In the genomic region with DNA sequence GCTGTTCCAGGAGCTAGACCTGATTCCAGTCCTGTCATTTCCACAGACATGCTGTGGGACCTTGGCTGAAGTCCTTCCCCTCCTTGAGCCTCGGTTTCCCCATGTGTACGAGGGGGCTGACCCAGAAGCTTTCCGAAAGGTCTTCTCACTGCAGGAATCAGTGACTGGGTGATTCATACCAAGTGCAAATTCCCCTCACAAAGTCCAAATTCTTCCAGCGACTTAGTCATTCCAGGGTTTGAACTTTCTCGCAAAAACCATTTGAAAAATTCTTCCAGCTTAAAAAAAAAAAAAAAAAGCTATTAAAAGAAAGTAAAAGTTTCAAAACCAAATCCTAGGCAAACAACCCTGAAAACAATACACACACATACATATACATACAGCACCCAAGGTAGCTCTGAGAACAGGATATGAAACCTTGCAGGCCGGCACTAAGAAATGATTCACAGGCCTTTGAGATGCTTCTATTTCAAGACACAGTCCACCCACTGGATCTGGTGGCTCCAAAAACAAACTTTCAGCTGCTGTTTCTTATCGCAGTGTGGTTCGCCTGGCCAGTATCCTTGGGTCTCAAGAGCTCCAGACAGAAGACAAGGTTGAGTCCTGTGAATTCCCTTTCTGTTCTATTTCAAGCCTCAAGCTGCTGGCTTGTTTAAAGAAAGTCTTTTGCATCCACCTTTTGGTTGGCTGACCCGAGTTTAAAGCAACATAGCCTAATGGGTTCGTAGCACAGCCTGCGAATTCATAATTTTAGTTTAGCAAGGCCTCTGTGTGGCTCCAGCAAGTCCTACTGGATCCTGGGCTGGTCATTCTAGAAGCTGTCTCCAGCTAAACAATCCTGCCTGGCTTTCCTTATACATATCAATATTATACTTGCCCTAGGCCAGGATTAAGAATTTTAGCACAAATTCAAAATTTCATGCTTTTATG, we compare ENCODE assay signal across 9 cellular contexts. TPM values are rescaled to one million over a fixed set of nuclear protein-coding genes. Genes with fewer than 3 reads are reported as not detected.
DNase-seq lines count a peak whose midpoint lies in the region; ATAC-seq lines count a peak whose summit lies in the region.
"Had no signal": no experiment of that assay in that cellular context is flagged by ENCODE, and none has a peak within 500 bp of the region (broad histone marks: within the 10 kb centered on the region; RNA-seq: fewer than 3 reads in every experiment).

No MANE protein-coding gene starts in this region.

- H3K27me3 ChIP-seq in HUES48 (ENCODE audit: control insufficient read depth, insufficient read depth, low read length): no peaks in the 10 kb centered on the region

- POLR2A ChIA-PET in activated naive CD8-positive, alpha-beta T cell treated with anti-CD3 and anti-CD28 coated beads, Interleukin-2, amount 10 ng/mL, durations not matched to agents 7 days and 5 days (lab: Charles Lee): interaction anchor here (0.6 to 5.0 kb wide), 18 partner anchors 9 to 57 kb away, joined by 3 to 74 read pairs (median 7); a partner anchor contains a TSS

- H3K27ac ChIP-seq in HUES48 (ENCODE audit: low read depth, low read length) (peak overlapping the region; percentile 64), substantia nigra (ENCODE audit: low read depth, low read length, poor library complexity, severe bottlenecking) (peak overlapping the region; percentile 19)
- H3K27ac ChIP-seq: VCaP had no signal

- ATAC-seq in GM21360 (IDR thresholded peaks at IDR 0.05; ENCODE audit: unreplicated experiment): peak; percentile 79
- ATAC-seq in activated naive CD8-positive, alpha-beta T cell treated with anti-CD3 and anti-CD28 coated beads, Interleukin-2, amount 10 ng/mL, durations not matched to agents 7 days and 5 days (ENCODE audit: low read depth): peak; percentile 95

- peaks cover 7% of the 10 kb centered on the region for H3K4me1 ChIP-seq in HUES48 (ENCODE audit: control insufficient read depth, insufficient read depth, low read length)

- H3K36me3 ChIP-seq in HUES48 (ENCODE audit: control insufficient read depth, insufficient read depth, low read length): no peaks in the 10 kb centered on the region

- H3K9me3 ChIP-seq in HUES48 (ENCODE audit: control insufficient read depth, insufficient read depth, low read length): no peaks in the 10 kb centered on the region

- no peaks in the 10 kb centered on the region for H3K9me3 Mint-ChIP-seq in activated naive CD8-positive, alpha-beta T cell treated with anti-CD3 and anti-CD28 coated beads, Interleukin-2, amount 10 ng/mL, durations not matched to agents 7 days and 5 days

- H3K4me3 Mint-ChIP-seq in activated naive CD8-positive, alpha-beta T cell treated with anti-CD3 and anti-CD28 coated beads, Interleukin-2, amount 10 ng/mL, durations not matched to agents 7 days and 5 days: peak overlapping the region; percentile 66

- no peaks in the 10 kb centered on the region for H3K27me3 Mint-ChIP-seq in activated naive CD8-positive, alpha-beta T cell treated with anti-CD3 and anti-CD28 coated beads, Interleukin-2, amount 10 ng/mL, durations not matched to agents 7 days and 5 days

- no peaks in the 10 kb centered on the region for H3K36me3 Mint-ChIP-seq in activated naive CD8-positive, alpha-beta T cell treated with anti-CD3 and anti-CD28 coated beads, Interleukin-2, amount 10 ng/mL, durations not matched to agents 7 days and 5 days

- peaks cover 51% of the 10 kb centered on the region for H3K4me1 Mint-ChIP-seq in activated naive CD8-positive, alpha-beta T cell treated with anti-CD3 and anti-CD28 coated beads, Interleukin-2, amount 10 ng/mL, durations not matched to agents 7 days and 5 days

- peak overlapping the region; percentile 90 for H3K27ac Mint-ChIP-seq in activated naive CD8-positive, alpha-beta T cell treated with anti-CD3 and anti-CD28 coated beads, Interleukin-2, amount 10 ng/mL, durations not matched to agents 7 days and 5 days

- DNase-seq in Daoy (ENCODE audit: low read depth) (peak; percentile 84), islet precursor cell (peak; percentile 86), substantia nigra (lab: John Stamatoyannopoulos, UW) (no peak), pons (ENCODE audit: low spot score) (no peak)
- no peak for DNase-seq in activated naive CD8-positive, alpha-beta T cell treated with anti-CD3 and anti-CD28 coated beads, Interleukin-2, amount 10 ng/mL, durations not matched to agents 7 days and 5 days
- DNase-seq in activated CD8-positive, alpha-beta memory T cell treated with anti-CD3 and anti-CD28 coated beads for 24 hours: no peak

- H3K9ac ChIP-seq in HUES48 (ENCODE audit: low read depth, low read length): no peak overlapping the region

- H3K4me3 ChIP-seq in HUES48 (ENCODE audit: low read depth, low read length): no peak overlapping the region

RNA-seq across cellular contexts. Expression of a gene that starts 18.0 kb away (rescaled TPM):
- total RNA-seq in Daoy (2014; rRNA removed; shearing (Covaris generic)): 372 and 550 TPM in 2 replicates
- 10 to 100 TPM; 44.0 to 51.1 TPM for total RNA-seq in activated naive CD8-positive, alpha-beta T cell treated with anti-CD3 and anti-CD28 coated beads, Interleukin-2, amount 10 ng/mL, durations not matched to agents 7 days and 5 days

RNA-seq across cellular contexts. Expression of a gene that starts 46.3 kb away (rescaled TPM):
- 9.9 and 37.1 TPM in 2 replicates for total RNA-seq in Daoy (2014; rRNA removed; shearing (Covaris generic))
- 10 to 100 TPM; 44.2 to 45.1 TPM for total RNA-seq in activated naive CD8-positive, alpha-beta T cell treated with anti-CD3 and anti-CD28 coated beads, Interleukin-2, amount 10 ng/mL, durations not matched to agents 7 days and 5 days

Comparison
In these comparisons a context has a peak if more than half of its experiments do, and no peak if none do; other contexts are left out.
1. DNase-seq: peak in Daoy (single experiment) and islet precursor cell (single experiment); none in activated naive CD8-positive, alpha-beta T cell treated with anti-CD3 and anti-CD28 coated beads, Interleukin-2, amount 10 ng/mL, durations not matched to agents 7 days and 5 days (single experiment), substantia nigra (0 of 49), pons (single experiment) and activated CD8-positive, alpha-beta memory T cell treated with anti-CD3 and anti-CD28 coated beads for 24 hours (single experiment).